Comparison of ENCODE assay signal across 12 cellular contexts in the genomic region with DNA sequence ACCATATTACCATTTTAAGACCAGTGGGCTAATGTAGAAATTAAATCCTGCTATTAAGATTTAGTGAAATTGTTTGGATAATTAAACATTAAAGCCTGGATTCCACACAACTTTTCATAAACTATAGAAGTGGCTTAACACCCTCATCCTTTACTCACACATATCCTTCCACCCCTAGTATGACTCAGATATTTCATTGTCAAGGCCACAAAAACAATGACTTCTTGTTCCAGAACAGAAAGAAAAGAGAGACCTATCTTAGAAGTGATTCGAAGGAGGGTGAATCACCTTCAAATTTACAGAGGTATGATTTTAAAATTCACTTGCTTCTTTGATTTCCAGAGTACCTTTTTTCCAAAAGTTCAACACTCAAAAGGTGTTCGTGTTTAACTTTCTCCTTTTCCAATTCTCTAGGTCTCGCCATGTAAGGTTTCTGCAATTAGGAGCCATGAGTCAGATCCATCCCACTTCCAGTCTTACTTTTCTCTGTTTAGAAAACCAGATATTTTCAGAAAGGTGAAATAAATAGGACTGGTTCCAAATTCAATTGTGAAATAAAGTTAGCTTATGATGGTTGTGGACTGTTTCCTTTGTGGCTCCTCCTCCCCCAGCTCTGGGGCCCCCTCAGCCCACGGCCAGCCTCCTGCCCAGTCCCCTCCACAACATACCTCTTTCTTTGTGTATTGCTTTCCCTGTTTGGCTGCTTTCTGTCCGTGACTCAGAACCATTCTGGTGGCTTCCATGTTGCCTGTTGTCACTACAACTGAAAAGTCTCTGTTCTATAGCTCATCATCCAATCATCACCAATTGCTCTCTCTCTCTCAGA. TPM values are rescaled to one million over a fixed set of nuclear protein-coding genes. Genes with fewer than 3 reads are reported as not detected.
A peak's percentile ranks its signal among the peaks of the same experiment; 100 is the strongest.
DNase-seq lines count a peak whose midpoint lies in the region; ATAC-seq and TF ChIP-seq lines count a peak whose summit lies in the region.
"Had no signal": no experiment of that assay in that cellular context is flagged by ENCODE, and none has a peak within 500 bp of the region (broad histone marks: within the 10 kb centered on the region; RNA-seq: fewer than 3 reads in every experiment).

No MANE protein-coding gene starts in this region.

- peak; percentile 59 for DNase-seq in activated naive CD4-positive, alpha-beta T cell treated with anti-CD3 and anti-CD28 coated beads for 36 hours
- no peak for DNase-seq in activated naive CD4-positive, alpha-beta T cell (lab: John Stamatoyannopoulos, UW)
- peak; percentile 56 for DNase-seq in glomerular endothelial cell (ENCODE audit: extremely low read depth, low read depth, low spot score)
- DNase-seq in stimulated activated naive CD8-positive, alpha-beta T cell treated with anti-CD3 and anti-CD28 coated beads, Interleukin-15, Interleukin-2, amounts not matched to agents 100 U/mL and 50 U/mL, for 24 hours = peak; percentile 38
- no peak for DNase-seq in GM20000 (ENCODE audit: low spot score)
- no peak for DNase-seq in NCI-H748 (lab: John Stamatoyannopoulos, UW; ENCODE audit: unreplicated experiment)
- no peak for DNase-seq in H7
- DNase-seq: KG1, NCI-H2227 treated with DMSO at 0.1 percent for 48 hours, testis had no signal

- H3K27me3 ChIP-seq in H7 (ENCODE audit: control insufficient read depth, insufficient read depth, low read length) = no peaks in the 10 kb centered on the region
- H3K27me3 ChIP-seq: right atrium auricular region, testis had no signal

- no peak overlapping the region for H3K4me3 ChIP-seq in H7 (ENCODE audit: insufficient read depth, low read depth, low read length)
- H3K4me3 ChIP-seq: right atrium auricular region, testis had no signal

- no peaks in the 10 kb centered on the region for H3K36me3 ChIP-seq in H7 (replicated peaks; ENCODE audit: control insufficient read depth, insufficient read depth, low read length)
- H3K36me3 ChIP-seq: right atrium auricular region had no signal

- peaks cover 25% of the 10 kb centered on the region for H3K36me3 Mint-ChIP-seq in activated naive CD4-positive, alpha-beta T cell treated with anti-CD3 and anti-CD28 coated beads for 36 hours (ENCODE audit: low read depth)
- H3K36me3 Mint-ChIP-seq in activated naive CD4-positive, alpha-beta T cell treated with anti-CD3 and anti-CD28 coated beads, Interleukin-2, amount 50 U/mL, for 24 hours = peaks cover 32% of the 10 kb centered on the region

- H3K9me3 Mint-ChIP-seq in activated naive CD4-positive, alpha-beta T cell treated with anti-CD3 and anti-CD28 coated beads for 36 hours = no peaks in the 10 kb centered on the region
- no peaks in the 10 kb centered on the region for H3K9me3 Mint-ChIP-seq in activated naive CD4-positive, alpha-beta T cell treated with anti-CD3 and anti-CD28 coated beads, Interleukin-2, amount 50 U/mL, for 24 hours

- intact Hi-C loops in activated naive CD4-positive, alpha-beta T cell treated with anti-CD3 and anti-CD28 coated beads for 36 hours (cut with micrococcal nuclease) = loop anchor here (1.0 kb wide), 4 partner anchors 42 to 135 kb away; partner anchors contain the start of gene ARHGDIB

- peak overlapping the region; percentile 22 for H3K4me3 Mint-ChIP-seq in activated naive CD4-positive, alpha-beta T cell treated with anti-CD3 and anti-CD28 coated beads for 36 hours
- peak overlapping the region; percentile 30 for H3K4me3 Mint-ChIP-seq in activated naive CD4-positive, alpha-beta T cell treated with anti-CD3 and anti-CD28 coated beads, Interleukin-2, amount 50 U/mL, for 24 hours

- H3K27me3 Mint-ChIP-seq in activated naive CD4-positive, alpha-beta T cell treated with anti-CD3 and anti-CD28 coated beads for 36 hours (ENCODE audit: low read depth) = no peaks in the 10 kb centered on the region
- no peaks in the 10 kb centered on the region for H3K27me3 Mint-ChIP-seq in activated naive CD4-positive, alpha-beta T cell treated with anti-CD3 and anti-CD28 coated beads, Interleukin-2, amount 50 U/mL, for 24 hours

- CTCF ChIA-PET in activated naive CD4-positive, alpha-beta T cell treated with anti-CD3 and anti-CD28 coated beads for 36 hours (lab: Charles Lee) = interaction anchor here (0.9 to 1.4 kb wide), 3 partner anchors 27 to 85 kb away, joined by 3 read pairs; no protein-coding TSS in a partner anchor

- H3K27ac Mint-ChIP-seq in activated naive CD4-positive, alpha-beta T cell treated with anti-CD3 and anti-CD28 coated beads for 36 hours = peak overlapping the region; percentile 90
- H3K27ac Mint-ChIP-seq in activated naive CD4-positive, alpha-beta T cell treated with anti-CD3 and anti-CD28 coated beads, Interleukin-2, amount 50 U/mL, for 24 hours = peak overlapping the region; percentile 89

- peak; percentile 76 for ATAC-seq in stimulated activated naive CD8-positive, alpha-beta T cell treated with anti-CD3 and anti-CD28 coated beads, Interleukin-15, Interleukin-2, amounts not matched to agents 100 U/mL and 50 U/mL, for 24 hours

- TF ChIP-seq CTCF in GM20000 (IDR thresholded peaks at IDR 0.05; ENCODE audit: extremely low read depth, missing control alignments) = no peak

- H3K4me1 Mint-ChIP-seq in activated naive CD4-positive, alpha-beta T cell treated with anti-CD3 and anti-CD28 coated beads for 36 hours (ENCODE audit: low read depth) = peaks cover 44% of the 10 kb centered on the region
- peaks cover 48% of the 10 kb centered on the region for H3K4me1 Mint-ChIP-seq in activated naive CD4-positive, alpha-beta T cell treated with anti-CD3 and anti-CD28 coated beads, Interleukin-2, amount 50 U/mL, for 24 hours

RNA-seq across cellular contexts. Expression of gene MGP, which starts 24.6 kb away (rescaled TPM):
- not detected for total RNA-seq in activated naive CD4-positive, alpha-beta T cell treated with anti-CD3 and anti-CD28 coated beads for 36 hours
- 2.6 and 9.1 TPM in 2 replicates for total RNA-seq in glomerular endothelial cell
- total RNA-seq in H7 (2014; rRNA removed; shearing (Covaris generic)) = not detected in 2 replicates

RNA-seq across cellular contexts. Expression of gene ERP27, which starts 28.0 kb away (rescaled TPM):
- total RNA-seq in activated naive CD4-positive, alpha-beta T cell treated with anti-CD3 and anti-CD28 coated beads for 36 hours = 1 to 10 TPM; 1.0 to 1.2 TPM
- total RNA-seq in glomerular endothelial cell = not detected in 2 replicates
- not detected in 2 replicates for total RNA-seq in H7 (2014; rRNA removed; shearing (Covaris generic))

RNA-seq across cellular contexts. Expression of gene ARHGDIB, which starts 51.1 kb away (rescaled TPM):
- total RNA-seq in activated naive CD4-positive, alpha-beta T cell treated with anti-CD3 and anti-CD28 coated beads for 36 hours = 100 to 1,000 TPM; 663 to 730 TPM
- total RNA-seq in glomerular endothelial cell = 272 and 438 TPM in 2 replicates
- total RNA-seq in H7 (2014; rRNA removed; shearing (Covaris generic)) = 0.89 and 2.1 TPM in 2 replicates

Comparison
In these comparisons a context has a peak if more than half of its experiments do, and no peak if none do; other contexts are left out.
1. DNase-seq: peak in activated naive CD4-positive, alpha-beta T cell treated with anti-CD3 and anti-CD28 coated beads for 36 hours (single experiment), glomerular endothelial cell (single experiment) and stimulated activated naive CD8-positive, alpha-beta T cell treated with anti-CD3 and anti-CD28 coated beads, Interleukin-15, Interleukin-2, amounts not matched to agents 100 U/mL and 50 U/mL, for 24 hours (single experiment); none in activated naive CD4-positive, alpha-beta T cell (0 of 4), GM20000 (single experiment), NCI-H748 (single experiment) and H7 (single experiment).
2. RNA of gene ARHGDIB, which starts 51.1 kb away (total RNA-seq): 663 to 730 TPM in activated naive CD4-positive, alpha-beta T cell treated with anti-CD3 and anti-CD28 coated beads for 36 hours and 272 to 438 TPM in glomerular endothelial cell; 0.89 to 2.1 TPM in H7; every median in the first group is over 10 times any median in the second.